Comparison of ENCODE assay signal across 8 cellular contexts in genomic region chr9:33473643-33474352, GRCh38. TPM values are rescaled to one million over a fixed set of nuclear protein-coding genes. Genes with fewer than 3 reads are reported as not detected.
DNase-seq lines count a peak whose midpoint lies in the region; FAIRE-seq and TF ChIP-seq lines count a peak whose summit lies in the region.

Gene NOL6 (minus strand): TSS chr9:33473924. CDS start chr9:33473842, 82 bp downstream.

- no peaks in the 10 kb centered on the region for H3K27me3 ChIP-seq in neuronal stem cell (ENCODE audit: control insufficient read depth in 3 of 3, insufficient read depth in 3 of 3, low read depth in 1 of 3, low read length in 3 of 3)

- H3K36me3 ChIP-seq in SK-N-MC (ENCODE audit: insufficient read depth, low read length) (peaks cover 32% of the 10 kb centered on the region), neuronal stem cell (replicated peaks in 1 of 2; ENCODE audit: control insufficient read depth in 2 of 2, insufficient read depth in 2 of 2, low read length in 2 of 2) (peaks cover 21 to 37% of the 10 kb centered on the region in 2 donors)

- no peak within 1 kb of the TSS for H3K23ac ChIP-seq in neuronal stem cell (ENCODE audit: low read depth, low read length, poor library complexity)

- peak within 1 kb of the TSS; percentile 57 for H3K4me2 ChIP-seq in neuronal stem cell (ENCODE audit: insufficient read depth, low read length, poor library complexity, severe bottlenecking)

- peak within 1 kb of the TSS; percentile 76 for H2AFZ ChIP-seq in neuronal stem cell (ENCODE audit: low read length)

- peak; percentile 96 for FAIRE-seq in frontal cortex (lab: Jason Lieb, UNC)

- peaks cover 4 to 8% of the 10 kb centered on the region in 2 donors for H3K4me1 ChIP-seq in neuronal stem cell (ENCODE audit: control insufficient read depth in 2 of 2, insufficient read depth in 1 of 2, low read depth in 1 of 2, low read length in 2 of 2)

- peak within 1 kb of the TSS; percentile 62 for H3K18ac ChIP-seq in neuronal stem cell (ENCODE audit: low read length)

- H2BK120ac ChIP-seq in neuronal stem cell (ENCODE audit: low read depth, low read length), result no peak within 1 kb of the TSS

- no CpG with 5 or more reads among the region's 32 CpGs for WGBS in neuronal stem cell (ENCODE audit: extremely low coverage in 2 of 2, insufficient read length in 2 of 2, insufficient replicate concordance in 1 of 2), 2 donors

- peaks cover 8% of the 10 kb centered on the region for H3K79me1 ChIP-seq in neuronal stem cell (ENCODE audit: low read depth, low read length)

- H3K36me3 Mint-ChIP-seq in HFFc6 (ENCODE audit: low read depth), result peaks cover 34% of the 10 kb centered on the region
- peaks cover 22% of the 10 kb centered on the region for H3K36me3 Mint-ChIP-seq in activated naive CD4-positive, alpha-beta T cell treated with anti-CD3 and anti-CD28 coated beads, Interleukin-2, amount 10 ng/mL, durations not matched to agents 7 days and 5 days

- peaks cover 5% of the 10 kb centered on the region for H3K27me3 Mint-ChIP-seq in HFFc6 (ENCODE audit: insufficient read depth)
- no peaks in the 10 kb centered on the region for H3K27me3 Mint-ChIP-seq in activated naive CD4-positive, alpha-beta T cell treated with anti-CD3 and anti-CD28 coated beads, Interleukin-2, amount 10 ng/mL, durations not matched to agents 7 days and 5 days

- no peaks in the 10 kb centered on the region for H3K9me3 Mint-ChIP-seq in HFFc6
- no peaks in the 10 kb centered on the region for H3K9me3 Mint-ChIP-seq in activated naive CD4-positive, alpha-beta T cell treated with anti-CD3 and anti-CD28 coated beads, Interleukin-2, amount 10 ng/mL, durations not matched to agents 7 days and 5 days

- TF ChIP-seq CTCF in HFFc6 (IDR thresholded peaks at IDR 0.05) (no peak), NB4 (IDR thresholded peaks at IDR 0.05; ENCODE audit: low read depth, low read length) (no peak), subcutaneous adipose tissue (IDR thresholded peaks at IDR 0.05; ENCODE audit: low read depth) (no peak)

- no peak within 1 kb of the TSS for H3K27ac ChIP-seq in SK-N-MC
- no peak within 1 kb of the TSS for H3K27ac ChIP-seq in neuronal stem cell (replicated peaks; ENCODE audit: low read length)

- H3K4me1 Mint-ChIP-seq in HFFc6 (ENCODE audit: low read depth), result peaks cover 23% of the 10 kb centered on the region
- H3K4me1 Mint-ChIP-seq in activated naive CD4-positive, alpha-beta T cell treated with anti-CD3 and anti-CD28 coated beads, Interleukin-2, amount 10 ng/mL, durations not matched to agents 7 days and 5 days, result peaks cover 30% of the 10 kb centered on the region

- no peak within 1 kb of the TSS for H2BK15ac ChIP-seq in neuronal stem cell (ENCODE audit: low read length)

- TF ChIP-seq POLR2A in NB4 (IDR thresholded peaks at IDR 0.05; ENCODE audit: extremely low read depth, insufficient read length), result peak; percentile 69

- H3K4me3 Mint-ChIP-seq in HFFc6, result peak within 1 kb of the TSS; percentile 93
- H3K4me3 Mint-ChIP-seq in activated naive CD4-positive, alpha-beta T cell treated with anti-CD3 and anti-CD28 coated beads, Interleukin-2, amount 10 ng/mL, durations not matched to agents 7 days and 5 days, result peak within 1 kb of the TSS; percentile 96

- H3K4ac ChIP-seq in neuronal stem cell (ENCODE audit: low read length), result no peak within 1 kb of the TSS

- H4K91ac ChIP-seq in neuronal stem cell (ENCODE audit: low read depth, low read length, poor library complexity), result no peak within 1 kb of the TSS

- no peak within 1 kb of the TSS for H2BK12ac ChIP-seq in neuronal stem cell (ENCODE audit: low read length)

- no peak within 1 kb of the TSS for H2AK5ac ChIP-seq in neuronal stem cell (ENCODE audit: low read depth, low read length)

- DNase-seq in GM04503 (ENCODE audit: low read depth) (peak; percentile 96), HFFc6 (peak; percentile 98), NB4 (ENCODE audit: low read depth) (peak; percentile 100), SK-N-MC (ENCODE audit: low read depth, low spot score) (peak; percentile 93), frontal cortex (ENCODE audit: low spot score in 2 of 2) (peak; percentile 89 to 96), neuronal stem cell (ENCODE audit: low spot score) (peak; percentile 99)
- peak; percentile 99 for DNase-seq in activated naive CD4-positive, alpha-beta T cell treated with anti-CD3 and anti-CD28 coated beads, Interleukin-2, amount 10 ng/mL, durations not matched to agents 7 days and 5 days

- H4K8ac ChIP-seq in neuronal stem cell (ENCODE audit: low read depth, low read length), result no peak within 1 kb of the TSS

- no peak within 1 kb of the TSS for H2BK5ac ChIP-seq in neuronal stem cell (ENCODE audit: low read length)

- H3K4me3 ChIP-seq in NB4 (ENCODE audit: low read depth, low read length) (peak within 1 kb of the TSS; percentile 81), SK-N-MC (peak within 1 kb of the TSS; percentile 95), neuronal stem cell (ENCODE audit: low read length in 2 of 2) (peak within 1 kb of the TSS; percentile 74 to 94)

- CTCF ChIA-PET in activated naive CD4-positive, alpha-beta T cell treated with anti-CD3 and anti-CD28 coated beads, Interleukin-2, amount 10 ng/mL, durations not matched to agents 7 days and 5 days (lab: Charles Lee), result interaction anchor here (0.9 to 12.4 kb wide), 8 partner anchors 9 to 187 kb away, joined by 3 to 255 read pairs (median 9); partner anchors contain the start of gene AQP3

- peak within 1 kb of the TSS; percentile 93 for H3K27ac Mint-ChIP-seq in HFFc6
- peak within 1 kb of the TSS; percentile 93 for H3K27ac Mint-ChIP-seq in activated naive CD4-positive, alpha-beta T cell treated with anti-CD3 and anti-CD28 coated beads, Interleukin-2, amount 10 ng/mL, durations not matched to agents 7 days and 5 days

- H3K9me3 ChIP-seq in SK-N-MC (ENCODE audit: low read depth, low read length) (no peaks in the 10 kb centered on the region), neuronal stem cell (replicated peaks in 1 of 2; ENCODE audit: control insufficient read depth in 2 of 2, insufficient read depth in 1 of 2, low read depth in 1 of 2, low read length in 2 of 2) (no peaks in the 10 kb centered on the region)

- H3K9ac ChIP-seq in SK-N-MC (ENCODE audit: insufficient read length) (peak within 1 kb of the TSS; percentile 91), neuronal stem cell (ENCODE audit: low read depth, low read length, poor library complexity) (peak within 1 kb of the TSS; percentile 44)

- no peak within 1 kb of the TSS for H3K14ac ChIP-seq in neuronal stem cell (ENCODE audit: low read length)

RNA-seq across cellular contexts. Expression of gene NOL6, which starts in this region (rescaled TPM):
- total RNA-seq in HFFc6 (2021; fragmentation: NEBNext Ultra II Directional; extraction: Animal tissue kit (Norgen Biotek cat#: 25700)), result 10 to 100 TPM; 57.9 to 69.2 (median 62.2) TPM
- 13.9 TPM for total RNA-seq in frontal cortex
- 10.4 TPM for polyA plus RNA-seq in neuronal stem cell (2013, experiment 1 of 2)
- polyA plus RNA-seq in neuronal stem cell (2013, experiment 2 of 2), result 10.7 TPM
- 10 to 100 TPM; 11.0 to 18.1 (median 14.9) TPM for total RNA-seq in subcutaneous adipose tissue
